In genomic region chr2:85783796-85784195, GRCh38 we compare ENCODE assay signal across 20 cellular contexts. TPM values are rescaled to one million over a fixed set of nuclear protein-coding genes. Genes with fewer than 3 reads are reported as not detected.
DNase-seq lines count a peak whose midpoint lies in the region; ATAC-seq and TF ChIP-seq lines count a peak whose summit lies in the region.
"Had no signal": no experiment of that assay in that cellular context is flagged by ENCODE, and none has a peak within 500 bp of the region (broad histone marks: within the 10 kb centered on the region; RNA-seq: fewer than 3 reads in every experiment).

No MANE protein-coding gene starts in this region.

- BruUV-seq in HCT116 (replicated peaks; lab: Mats Ljungman, UMichigan), result no TSS peak

- RAD21 ChIA-PET in HCT116 (lab: Charles Lee; ENCODE audit: low non-redundant PET in 1 of 2, low total read pairs in 2 of 2, uncharacterized antibody in 2 of 2, unreplicated experiment in 2 of 2), result no interaction called here

- peaks cover 5% of the 10 kb centered on the region; the same call in 1 of the 2 replicates for H3K4me1 Mint-ChIP-seq in WTC11

- H3K4me1 ChIP-seq in HCT116 (ENCODE audit: control insufficient read depth in 1 of 2, insufficient read depth in 2 of 2, low read length in 2 of 2) (no peaks in the 10 kb centered on the region), upper lobe of right lung (peaks cover 43% of the 10 kb centered on the region)
- H3K4me1 ChIP-seq: BE2C had no signal

- H3K27me3 ChIP-seq in HCT116 (ENCODE audit: insufficient read depth, low read length) (no peaks in the 10 kb centered on the region), upper lobe of right lung (no peaks in the 10 kb centered on the region), brain microvascular endothelial cell (replicated peaks) (no peaks in the 10 kb centered on the region)
- H3K27me3 ChIP-seq: BE2C, Peyer's patch had no signal

- no peaks in the 10 kb centered on the region for H3K27me3 Mint-ChIP-seq in WTC11 (ENCODE audit: low read depth)

- CTCF ChIA-PET in HCT116 (lab: Charles Lee) (no interaction called here), WTC11 (lab: Charles Lee) (interaction anchor here (0.9 to 1.7 kb wide), 6 partner anchors 14 to 146 kb away, joined by 4 to 6 read pairs (median 5); partner anchors contain the start of gene ATOH8)

- H3K4me3 Mint-ChIP-seq in WTC11, result no peak overlapping the region

- H3K79me2 ChIP-seq in HCT116 (ENCODE audit: insufficient read depth, low read length), result no peaks in the 10 kb centered on the region

- H3K27ac ChIP-seq in HCT116 (ENCODE audit: low read depth, low read length), result no peak overlapping the region
- no peak overlapping the region for H3K27ac ChIP-seq in upper lobe of right lung
- no peak overlapping the region for H3K27ac ChIP-seq in brain microvascular endothelial cell
- H3K27ac ChIP-seq: Peyer's patch had no signal

- H3K9ac ChIP-seq in HCT116 (ENCODE audit: low read length), result no peak overlapping the region

- H3K36me3 ChIP-seq in HCT116 (ENCODE audit: control insufficient read depth in 1 of 2, insufficient read depth in 2 of 2, low read length in 2 of 2), result no peaks in the 10 kb centered on the region
- peaks cover 46% of the 10 kb centered on the region for H3K36me3 ChIP-seq in upper lobe of right lung
- H3K36me3 ChIP-seq in brain microvascular endothelial cell (replicated peaks), result no peaks in the 10 kb centered on the region
- H3K36me3 ChIP-seq: BE2C, Peyer's patch had no signal

- no peak for TF ChIP-seq CTCF in HCT116 (IDR thresholded peaks at IDR 0.05 in 2 of 3, conservative IDR thresholded peaks at IDR 0.05 in 1 of 3; ENCODE audit: borderline replicate concordance in 1 of 3, insufficient read depth in 1 of 3, low read depth in 2 of 3, low read length in 2 of 3)
- no peak for TF ChIP-seq CTCF in WTC11 (IDR thresholded peaks at IDR 0.05)
- no peak for TF ChIP-seq CTCF in upper lobe of right lung (IDR thresholded peaks at IDR 0.05)
- TF ChIP-seq CTCF in brain microvascular endothelial cell (IDR thresholded peaks at IDR 0.05; ENCODE audit: low read depth, low read length, missing control alignments), result no peak

- peak; percentile 72 for ATAC-seq in HCT116
- peak; percentile 87 for ATAC-seq in WTC11
- no peak for ATAC-seq in upper lobe of right lung
- no peak for ATAC-seq in GM21526 (IDR thresholded peaks at IDR 0.05; ENCODE audit: low FRiP score, unreplicated experiment)
- ATAC-seq: GM12878, SK-N-SH treated with all-trans-retinoic acid at 6 μM for 48 hours had no signal

- H3K27ac Mint-ChIP-seq in WTC11, result no peak overlapping the region

- intact Hi-C loops in HCT116 (cut with micrococcal nuclease) (no loop called here), upper lobe of right lung (cut with DNase I) (no loop called here)

- no peaks in the 10 kb centered on the region for H4K20me1 ChIP-seq in HCT116 (ENCODE audit: insufficient read depth)

- H3K9me3 ChIP-seq in HCT116 (ENCODE audit: control insufficient read depth in 1 of 2, insufficient read depth in 1 of 2, low read depth in 1 of 2, low read length in 2 of 2) (no peaks in the 10 kb centered on the region), upper lobe of right lung (no peaks in the 10 kb centered on the region)
- H3K9me3 ChIP-seq: BE2C, Peyer's patch had no signal

- no peaks in the 10 kb centered on the region for H3K36me3 Mint-ChIP-seq in WTC11

- H3K9me3 Mint-ChIP-seq in WTC11, result no peaks in the 10 kb centered on the region

- H3K4me3 ChIP-seq in HCT116 (replicated peaks in 1 of 2; ENCODE audit: low read depth in 1 of 2, low read length in 2 of 2) (no peak overlapping the region), upper lobe of right lung (no peak overlapping the region), brain microvascular endothelial cell (ENCODE audit: low read depth, low read length) (no peak overlapping the region)
- H3K4me3 ChIP-seq: GM12878, Peyer's patch had no signal

- no peak overlapping the region for H3K4me2 ChIP-seq in HCT116 (ENCODE audit: low read length)

- POLR2A ChIA-PET in HCT116 (lab: Charles Lee), result no interaction called here
- POLR2A ChIA-PET in WTC11 (lab: Charles Lee), result interaction anchor here (0.6 kb wide), 1 partner anchor 23 kb away, joined by 7 read pairs; no protein-coding TSS in a partner anchor

- no peak overlapping the region for H2AFZ ChIP-seq in HCT116 (ENCODE audit: low read depth, low read length, poor library complexity, severe bottlenecking)

- no peak for TF ChIP-seq POLR2A in HCT116 (IDR thresholded peaks at IDR 0.05; ENCODE audit: borderline replicate concordance, extremely low read depth, insufficient read depth, insufficient read length)

- in situ Hi-C loops in brain microvascular endothelial cell (cut with HindIII; ENCODE audit: low pct_ligation_motif_present, low sequenced_read_pairs), result no loop called here

- TF ChIP-seq RAD21 in HCT116 (IDR thresholded peaks at IDR 0.05; ENCODE audit: low read depth), result no peak

- H3K9me2 ChIP-seq in HCT116 (ENCODE audit: insufficient read depth), result no peaks in the 10 kb centered on the region

- DNase-seq in HCT116 (ENCODE audit: low read depth, low spot score) (no peak), WTC11 (ENCODE audit: low spot score) (no peak), iPS-NIHi7 (ENCODE audit: extremely low spot score) (peak; percentile 65), upper lobe of right lung (peak; percentile 30), brain microvascular endothelial cell (no peak)
- no peak for DNase-seq in activated T-cell treated with anti-CD3 and anti-CD28 coated beads, Interleukin-2, amount 50 U/mL, for 48 hours
- DNase-seq: BE2C, COR-L47, DND-41, MM.1S, NCI-H1092 treated with DMSO at 0.1 percent for 48 hours, NCI-H1436 treated with DMSO at 0.1 percent for 48 hours, NCI-H2029, NCI-H2227 treated with DMSO at 0.1 percent for 48 hours, NCI-H510A treated with DMSO at 0.1 percent for 48 hours, NCI-H748 treated with DMSO at 0.1 percent for 48 hours had no signal

TF ChIP-seq in HCT116, 20 proteins besides CTCF, POLR2A, EP300 and RAD21 (continues in another document):
- TF ChIP-seq ZNF274 (IDR thresholded peaks at IDR 0.05; ENCODE audit: low read depth, low read length), result no peak
- TF ChIP-seq TCF7L2 (IDR thresholded peaks at IDR 0.05; ENCODE audit: borderline replicate concordance, extremely low read depth, insufficient read depth, insufficient read length), result no peak
- TF ChIP-seq EZH2phosphoT487 (IDR thresholded peaks at IDR 0.05; ENCODE audit: borderline replicate concordance), result no peak
- no peak for TF ChIP-seq FOSL1 (IDR thresholded peaks at IDR 0.05; ENCODE audit: low read depth)
- no peak for TF ChIP-seq POLR2AphosphoS5 (IDR thresholded peaks at IDR 0.05; ENCODE audit: low read depth, low read length)

TF ChIP-seq in WTC11, 78 proteins besides CTCF, POLR2A, EP300 and RAD21 (continues in another document):
- TF ChIP-seq AFF4 (CRISPR knock-in tag; IDR thresholded peaks at IDR 0.05; ENCODE audit: borderline replicate concordance) (no peak), ZNF512 (CRISPR knock-in tag; IDR thresholded peaks at IDR 0.05; ENCODE audit: borderline replicate concordance) (no peak), SOX15 (CRISPR knock-in tag; IDR thresholded peaks at IDR 0.05) (no peak), FOXP1 (CRISPR knock-in tag; IDR thresholded peaks at IDR 0.05; ENCODE audit: borderline replicate concordance) (no peak), ZNF671 (CRISPR knock-in tag; IDR thresholded peaks at IDR 0.05) (no peak), MLX (CRISPR knock-in tag; IDR thresholded peaks at IDR 0.05) (no peak)

RNA-seq across cellular contexts. Expression of gene ATOH8, which starts 30.0 kb away (rescaled TPM):
- total RNA-seq in HCT116 (2021; ENCODE audit: unreplicated experiment) (0.74 TPM), WTC11 (2021) (0.23 to 0.81 TPM (median 0.57 TPM) in 3 replicates), upper lobe of right lung (93.6 TPM)
- polyA plus RNA-seq in HCT116 (2012), result 0.21 and 0.30 TPM in 2 replicates
- total RNA-seq: GM12878 had no signal

Comparison
In these comparisons a context has a peak if more than half of its experiments do, and no peak if none do; other contexts are left out.
1. ATAC-seq: peak in HCT116 (single experiment) and WTC11 (single experiment); none in upper lobe of right lung (single experiment) and GM21526 (single experiment).
2. DNase-seq: peak in iPS-NIHi7 (single experiment) and upper lobe of right lung (single experiment); none in HCT116 (single experiment), WTC11 (single experiment), activated T-cell treated with anti-CD3 and anti-CD28 coated beads, Interleukin-2, amount 50 U/mL, for 48 hours (0 of 2) and brain microvascular endothelial cell (single experiment).
3. RNA of gene ATOH8, which starts 30.0 kb away (total RNA-seq): 93.6 TPM in upper lobe of right lung (single experiment); 0.23 to 0.81 TPM in WTC11 and 0.74 TPM in HCT116 (single experiment); every median in the first group is over 10 times any median in the second.